Comparison of ENCODE assay signal across 13 cellular contexts in the genomic region with DNA sequence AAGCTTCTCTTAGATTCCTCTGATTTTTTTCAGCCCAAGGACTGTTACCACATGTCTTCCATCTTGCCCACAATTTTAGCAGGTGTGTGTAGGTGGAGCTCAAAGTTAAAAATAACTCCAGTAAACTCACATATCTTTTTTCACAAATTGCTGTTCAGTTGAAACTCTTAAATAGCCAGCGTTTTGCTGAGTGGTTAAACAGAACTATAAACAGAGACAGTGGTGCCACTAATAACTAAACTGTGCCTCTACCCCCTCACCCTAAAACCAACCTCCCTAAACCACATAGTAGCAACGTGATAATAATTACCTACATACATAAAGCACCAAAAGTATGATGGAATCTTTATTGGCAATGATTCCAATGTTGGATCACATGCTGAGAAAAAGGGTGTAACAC.
DNase-seq lines count a peak whose midpoint lies in the region; ATAC-seq and TF ChIP-seq lines count a peak whose summit lies in the region.
"Had no signal": no experiment of that assay in that cellular context is flagged by ENCODE, and none has a peak within 500 bp of the region (broad histone marks: within the 10 kb centered on the region; RNA-seq: fewer than 3 reads in every experiment).

No MANE protein-coding gene starts in this region.

- H3K79me2 ChIP-seq in DND-41 (ENCODE audit: insufficient read depth, low read length) = no peaks in the 10 kb centered on the region

- no peaks in the 10 kb centered on the region for H4K20me1 ChIP-seq in DND-41 (ENCODE audit: insufficient read depth, low read length)

- H3K27ac ChIP-seq in DND-41 (ENCODE audit: low read length) = no peak overlapping the region

- no peak for DNase-seq in DND-41
- DNase-seq in NCI-H748 (lab: John Stamatoyannopoulos, UW; ENCODE audit: unreplicated experiment) = no peak
- no peak for DNase-seq in GM10266 (ENCODE audit: extremely low spot score)
- DNase-seq in activated CD4-positive, CD25-positive, alpha-beta regulatory T cell (lab: John Stamatoyannopoulos, UW) = no peak
- DNase-seq in NCI-H524 (lab: John Stamatoyannopoulos, UW) = no peak
- DNase-seq: cerebellar nuclear complex, hypothalamus, small intestine, T1000 had no signal

- H3K4me2 ChIP-seq in DND-41 (ENCODE audit: insufficient read depth, low read length) = no peak overlapping the region

- ATAC-seq in DND-41 (ENCODE audit: insufficient read depth, low read depth) (peak; percentile 31; the same call in 1 of the 3 replicates), GM19043 (IDR thresholded peaks at IDR 0.05; ENCODE audit: low read depth, unreplicated experiment) (peak; percentile 45), GM21825 (IDR thresholded peaks at IDR 0.05; ENCODE audit: unreplicated experiment) (peak; percentile 78), HG03175 (IDR thresholded peaks at IDR 0.05; ENCODE audit: unreplicated experiment) (peak; percentile 69)
- ATAC-seq: activated naive CD4-positive, alpha-beta T cell treated with anti-CD3 and anti-CD28 coated beads, Interleukin-2, amount 50 U/mL, for 72 hours had no signal

- no peak overlapping the region for H3K9ac ChIP-seq in DND-41 (ENCODE audit: low read depth, low read length)

- H3K36me3 ChIP-seq in DND-41 (ENCODE audit: insufficient read depth, low read length) = no peaks in the 10 kb centered on the region

- TF ChIP-seq CTCF in DND-41 (IDR thresholded peaks at IDR 0.05; ENCODE audit: borderline replicate concordance, extremely low read depth, low read length, poor library complexity, severe bottlenecking) (no peak), GM10266 (IDR thresholded peaks at IDR 0.05; ENCODE audit: control insufficient read depth, insufficient read depth, low read depth, missing control alignments) (no peak)

- no peaks in the 10 kb centered on the region for H3K9me3 ChIP-seq in DND-41 (ENCODE audit: insufficient read depth, low read length, severe bottlenecking)

- H3K4me3 ChIP-seq in DND-41 (ENCODE audit: low read depth in 1 of 2, low read length in 2 of 2) = no peak overlapping the region

- H3K4me1 ChIP-seq in DND-41 (ENCODE audit: insufficient read depth, low read length) = peaks cover 17% of the 10 kb centered on the region

- no peaks in the 10 kb centered on the region for H3K27me3 ChIP-seq in DND-41 (ENCODE audit: insufficient read depth, low read length, poor library complexity)

- H2AFZ ChIP-seq in DND-41 (ENCODE audit: low read depth, low read length) = no peak overlapping the region
